In genomic region chr4:4764506-4764905, GRCh38 we compare ENCODE assay signal across 16 cellular contexts.
"Had no signal": no experiment of that assay in that cellular context is flagged by ENCODE, and none has a peak within 500 bp of the region (broad histone marks: within the 10 kb centered on the region; RNA-seq: fewer than 3 reads in every experiment).

No MANE protein-coding gene starts in this region.

- ATAC-seq: left colon; left ventricle myocardium superior; sciatic nerve; stimulated activated naive B cell treated with anti-CD40 and anti-IgM and Interleukin-4, amounts not matched to agents 10 μg/mL and 1 μg/mL and 100 μg/mL, for 72 hours; stimulated activated naive CD8-positive, alpha-beta T cell treated with anti-CD3 and anti-CD28 coated beads, Interleukin-15, amount 100 ng/mL, for 72 hours had no signal

- DNase-seq: erythroblast; foreskin melanocyte; head of caudate nucleus; left colon; left ventricle myocardium superior; midbrain; stimulated activated CD4-positive, alpha-beta T cell treated with anti-CD3 and anti-CD28 coated beads, Interleukin-2, amount 100 ng/mL, for 24 hours; stimulated activated CD4-positive, alpha-beta T cell treated with anti-CD3 and anti-CD28 coated beads, Interleukin-4, amount 100 ng/mL, for 4 hours; stimulated activated naive B cell treated with anti-CD40 and anti-IgM and Interleukin-4, amounts not matched to agents 10 μg/mL and 1 μg/mL and 100 μg/mL, for 72 hours; stimulated activated naive CD8-positive, alpha-beta T cell treated with anti-CD3 and anti-CD28 coated beads, Interleukin-15, amount 100 ng/mL, for 72 hours; uterus had no signal

- H3K27ac Mint-ChIP-seq: stimulated activated naive B cell treated with anti-CD40 and anti-IgM and Interleukin-4, amounts not matched to agents 10 μg/mL and 1 μg/mL and 100 μg/mL, for 72 hours; stimulated activated naive CD8-positive, alpha-beta T cell treated with anti-CD3 and anti-CD28 coated beads, Interleukin-15, amount 100 ng/mL, for 72 hours had no signal

- H3K9me3 ChIP-seq: thoracic aorta, upper lobe of left lung, uterus had no signal

- H3K27me3 ChIP-seq: hepatocyte, upper lobe of left lung, uterus had no signal

- H3K27ac ChIP-seq: hepatocyte, thoracic aorta, upper lobe of left lung had no signal

- H3K4me3 ChIP-seq: hepatocyte, lung, thoracic aorta, upper lobe of left lung, uterus had no signal

- H3K36me3 ChIP-seq: thoracic aorta, upper lobe of left lung, uterus had no signal

- H3K4me3 Mint-ChIP-seq: stimulated activated naive B cell treated with anti-CD40 and anti-IgM and Interleukin-4, amounts not matched to agents 10 μg/mL and 1 μg/mL and 100 μg/mL, for 72 hours had no signal

- H3K4me1 ChIP-seq: upper lobe of left lung, uterus had no signal
